ENCODE assay signal across 27 cellular contexts in the genomic region with DNA sequence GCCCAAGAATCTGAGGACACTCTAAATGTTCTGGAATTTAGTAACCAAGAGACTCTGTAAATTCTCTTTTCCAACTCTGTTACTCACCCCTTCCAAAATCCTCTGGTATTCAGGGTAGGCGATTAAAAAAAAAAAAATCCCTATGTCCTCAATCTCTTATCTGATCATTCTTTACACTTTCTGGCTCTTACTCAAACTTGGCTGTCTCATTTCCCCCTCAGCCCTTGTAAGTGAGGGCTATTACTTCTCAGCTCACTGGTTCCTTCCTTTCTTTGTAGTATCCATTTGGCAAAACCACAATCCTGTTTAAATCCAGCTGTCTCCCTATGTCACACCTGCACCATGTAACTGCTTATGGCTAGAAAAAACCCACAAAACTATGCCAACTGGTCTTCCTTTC. TPM values are rescaled to one million over a fixed set of nuclear protein-coding genes. Genes with fewer than 3 reads are reported as not detected.
A peak's percentile ranks its signal among the peaks of the same experiment; 100 is the strongest.
DNase-seq lines count a peak whose midpoint lies in the region; ATAC-seq, FAIRE-seq and TF ChIP-seq lines count a peak whose summit lies in the region.
"Had no signal": no experiment of that assay in that cellular context is flagged by ENCODE, and none has a peak within 500 bp of the region (broad histone marks: within the 10 kb centered on the region; RNA-seq: fewer than 3 reads in every experiment).

No MANE protein-coding gene starts in this region.

- H3K9ac ChIP-seq in GM23248: no peak overlapping the region
- H3K9ac ChIP-seq in endothelial cell of umbilical vein (replicated peaks; ENCODE audit: extremely low read depth, insufficient read depth, low read length): no peak overlapping the region
- H3K9ac ChIP-seq: parathyroid adenoma had no signal

- no peaks in the 10 kb centered on the region for H3K9me3 ChIP-seq in GM23248 (ENCODE audit: low read depth)
- H3K9me3 ChIP-seq in endothelial cell of umbilical vein (replicated peaks; ENCODE audit: control insufficient read depth, insufficient read depth, low read length): no peaks in the 10 kb centered on the region
- H3K9me3 ChIP-seq in gastroesophageal sphincter: no peaks in the 10 kb centered on the region
- H3K9me3 ChIP-seq: BE2C, Peyer's patch, right lobe of liver had no signal

- no peak overlapping the region for H3K27ac ChIP-seq in GM23248
- no peak overlapping the region for H3K27ac ChIP-seq in endothelial cell of umbilical vein (ENCODE audit: insufficient read depth, low read depth, low read length)
- no peak overlapping the region for H3K27ac ChIP-seq in gastroesophageal sphincter
- H3K27ac ChIP-seq: parathyroid adenoma, Peyer's patch, right lobe of liver had no signal

- H3K4me2 ChIP-seq in GM23248 (ENCODE audit: unreplicated experiment) (peak overlapping the region; percentile 37), endothelial cell of umbilical vein (ENCODE audit: insufficient read depth, low read length) (peak overlapping the region; percentile 14)

- peaks cover 13% of the 10 kb centered on the region; the same call in 1 of the 2 replicates for H3K27me3 ChIP-seq in GM23248 (replicated peaks; ENCODE audit: insufficient read depth)
- peaks cover 0 to 4% of the 10 kb centered on the region in 2 experiments for H3K27me3 ChIP-seq in endothelial cell of umbilical vein (ENCODE audit: control insufficient read depth in 2 of 2, insufficient read depth in 2 of 2, low read length in 2 of 2)
- H3K27me3 ChIP-seq in gastroesophageal sphincter: peaks cover 26% of the 10 kb centered on the region
- H3K27me3 ChIP-seq: Peyer's patch, right lobe of liver had no signal

- no peaks in the 10 kb centered on the region for H3K9me2 ChIP-seq in GM23248 (ENCODE audit: insufficient read depth)

- H3K4me3 ChIP-seq in GM23248 (no peak overlapping the region), endothelial cell of umbilical vein (replicated peaks in 1 of 3; ENCODE audit: insufficient read depth in 1 of 3, low read depth in 1 of 3, low read length in 3 of 3) (no peak overlapping the region), gastroesophageal sphincter (no peak overlapping the region)
- H3K4me3 ChIP-seq: Peyer's patch, right lobe of liver had no signal

- WGBS in GM23248 (ENCODE audit: low coverage in 1 of 2, low lambda C conversion rate in 2 of 2, missing lambda C conversion rate in 2 of 2), 2 experiments: 0 to 2% methylated on average over 1 of the region's 1 CpG
- 0 to 69% methylated on average over 1 of the region's 1 CpG for WGBS in gastroesophageal sphincter (ENCODE audit: low coverage in 1 of 2), 2 donors

- POLR2A ChIA-PET in endothelial cell of umbilical vein (lab: Charles Lee): interaction anchor here (0.7 to 1.2 kb wide), 2 partner anchors 13 to 14 kb away, joined by 3 to 4 read pairs; no protein-coding TSS in a partner anchor

- TF ChIP-seq EP300 in gastroesophageal sphincter (IDR thresholded peaks at IDR 0.05): no peak

- ATAC-seq in HG02852 (IDR thresholded peaks at IDR 0.05; ENCODE audit: unreplicated experiment) (no peak), gastroesophageal sphincter (no peak)
- ATAC-seq: activated CD4-positive, CD25-positive, alpha-beta regulatory T cell treated with anti-CD3 and anti-CD28 coated beads, Interleukin-2, amount 50 U/mL, for 24 hours; activated CD8-positive, alpha-beta T cell treated with anti-CD3 and anti-CD28 coated beads, Interleukin-2, amount 10 ng/mL, durations not matched to agents 7 days and 5 days; left cardiac atrium; natural killer cell treated with Interleukin-12 subunit alpha and Interleukin-12 subunit beta and Interleukin-15 and Interleukin-18, amount 100 ng/mL, for 72 hours; right lobe of liver had no signal

- in situ Hi-C loops in GM23248 (cut with MboI): no loop called here

- no peak for TF ChIP-seq CTCF in endothelial cell of umbilical vein (IDR thresholded peaks at IDR 0.05; ENCODE audit: extremely low read depth in 1 of 2, insufficient read depth in 1 of 2, low read depth in 1 of 2, low read length in 2 of 2)
- no peak for TF ChIP-seq CTCF in gastroesophageal sphincter (IDR thresholded peaks at IDR 0.05)

- no peak for FAIRE-seq in RCC 7860 (lab: Jason Lieb, UNC)
- FAIRE-seq in endothelial cell of umbilical vein (lab: Jason Lieb, UNC): peak; percentile 67
- FAIRE-seq: GM18507, H54 had no signal

- peak; percentile 79 for DNase-seq in DMS79 treated with DMSO at 0.1 percent for 48 hours (lab: John Stamatoyannopoulos, UW)
- DNase-seq in GM23248: peak; percentile 63
- peak; percentile 27 for DNase-seq in RCC 7860 (ENCODE audit: low spot score)
- peak; percentile 55 for DNase-seq in endothelial cell of umbilical vein (ENCODE audit: low read depth, low spot score)
- no peak for DNase-seq in GDM1 (lab: John Stamatoyannopoulos, UW)
- no peak for DNase-seq in activated CD8-positive, alpha-beta memory T cell treated with anti-CD3 and anti-CD28 coated beads, Interleukin-2, amount 50 U/mL, for 4 hours
- DNase-seq: activated CD8-positive, alpha-beta T cell treated with anti-CD3 and anti-CD28 coated beads, Interleukin-2, amount 10 ng/mL, durations not matched to agents 7 days and 5 days; activated naive CD4-positive, alpha-beta T cell treated with Interleukin-2 at 50 U/mL for 16 hours; activated T-cell treated with anti-CD3 and anti-CD28 coated beads, Interleukin-2, amount 50 U/mL, for 1 hour; amygdala; BE2C; cortex of kidney; KBM-7; left cardiac atrium; mesenchymal stem cell; Peyer's patch; right lobe of liver; stimulated activated CD4-positive, alpha-beta T cell treated with anti-CD3 and anti-CD28 coated beads, Interleukin-15, amount 100 ng/mL, for 24 hours; stimulated activated CD8-positive, alpha-beta memory T cell treated with anti-CD3 and anti-CD28 coated beads, Interleukin-4, amount 100 ng/mL, for 48 hours; T1000 had no signal

- H2AFZ ChIP-seq in GM23248 (no peak overlapping the region), endothelial cell of umbilical vein (ENCODE audit: low read depth, low read length) (no peak overlapping the region)
- H2AFZ ChIP-seq: parathyroid adenoma had no signal

- H3K79me2 ChIP-seq in GM23248 (ENCODE audit: insufficient read depth) (no peaks in the 10 kb centered on the region), endothelial cell of umbilical vein (ENCODE audit: control insufficient read depth, insufficient read depth, low read length) (no peaks in the 10 kb centered on the region)
- H3K79me2 ChIP-seq: parathyroid adenoma had no signal

- no TSS peak for BruUV-seq in endothelial cell of umbilical vein (replicated peaks; lab: Mats Ljungman, UMichigan)

- intact Hi-C loops in endothelial cell of umbilical vein (cut with micrococcal nuclease): no loop called here

- H3K36me3 ChIP-seq in GM23248 (ENCODE audit: low read depth) (no peaks in the 10 kb centered on the region), endothelial cell of umbilical vein (ENCODE audit: control insufficient read depth in 2 of 2, extremely low read depth in 1 of 2, insufficient read depth in 2 of 2, low read length in 2 of 2) (no peaks in the 10 kb centered on the region), gastroesophageal sphincter (peaks cover 0 to 2% of the 10 kb centered on the region in 2 donors)
- H3K36me3 ChIP-seq: BE2C, Peyer's patch, right lobe of liver had no signal

- no peaks in the 10 kb centered on the region for H3K9me1 ChIP-seq in endothelial cell of umbilical vein (replicated peaks; ENCODE audit: control insufficient read depth, extremely low read depth, insufficient read depth, low read length)

- CTCF ChIA-PET in endothelial cell of umbilical vein (lab: Charles Lee): interaction anchor here (0.6 to 3.9 kb wide), 17 partner anchors 8 to 179 kb away, joined by 3 to 40 read pairs (median 7); a partner anchor contains a TSS

- H3K4me1 ChIP-seq in GM23248 (ENCODE audit: insufficient read depth): peaks cover 15% of the 10 kb centered on the region
- peaks cover 13% of the 10 kb centered on the region for H3K4me1 ChIP-seq in endothelial cell of umbilical vein (ENCODE audit: control insufficient read depth, extremely low read depth, insufficient read depth, low read length)
- no peaks in the 10 kb centered on the region for H3K4me1 ChIP-seq in gastroesophageal sphincter
- H3K4me1 ChIP-seq: BE2C, parathyroid adenoma, Peyer's patch, right lobe of liver had no signal

- dilution Hi-C loops in endothelial cell of umbilical vein (cut with MboI; ENCODE audit: extremely low pct_ligation_motif_present, low sequenced_read_pairs): no loop called here

- H4K20me1 ChIP-seq in GM23248 (ENCODE audit: insufficient read depth): no peaks in the 10 kb centered on the region
- H4K20me1 ChIP-seq in endothelial cell of umbilical vein (replicated peaks; ENCODE audit: control insufficient read depth, extremely low read depth, insufficient read depth, low read length): no peaks in the 10 kb centered on the region

- TF ChIP-seq POLR2A in endothelial cell of umbilical vein (IDR thresholded peaks at IDR 0.05; ENCODE audit: low read depth, low read length) (no peak), gastroesophageal sphincter (IDR thresholded peaks at IDR 0.05) (no peak)

- H3F3A ChIP-seq in GM23248 (ENCODE audit: insufficient read depth): peaks cover 15% of the 10 kb centered on the region

RNA-seq across cellular contexts. Expression of a gene that starts 12.7 kb away (rescaled TPM):
- total RNA-seq in GM23248 (2014; rRNA removed; shearing (Covaris generic)): 8.4 and 11.5 TPM in 2 replicates
- polyA plus RNA-seq in GM23248 (2016; fragmentation: Nextera tagmentation; extraction: Ambion mirVana) (4.5 and 6.0 TPM in 2 replicates), endothelial cell of umbilical vein (5.5 and 5.6 TPM in 2 replicates)
- total RNA-seq in endothelial cell of umbilical vein (17.0 and 23.2 TPM in 2 replicates), gastroesophageal sphincter (10 to 100 TPM in 3 of 4 donors, 1 to 10 TPM in 1; 7.0 to 34.9 (median 13.0) TPM)
- 4.2 and 5.5 TPM in 2 replicates for polyA plus RNA-seq in endothelial cell of umbilical vein (2011; cell fraction: cytosol; rRNA removed)
- 38.7 and 39.2 TPM in 2 replicates for polyA plus RNA-seq in endothelial cell of umbilical vein (2011; cell fraction: nucleus; rRNA removed)
- 6.5 and 10.3 TPM in 2 replicates for polyA plus RNA-seq in endothelial cell of umbilical vein (2012)
- 5.5 and 7.1 TPM in 2 replicates for polyA minus RNA-seq in endothelial cell of umbilical vein
- 4.1 TPM for polyA minus RNA-seq in endothelial cell of umbilical vein (2011; cell fraction: cytosol; rRNA and poly(A)+ RNA removed)
- polyA minus RNA-seq in endothelial cell of umbilical vein (2011; cell fraction: nucleus; rRNA and poly(A)+ RNA removed): 14.6 and 16.4 TPM in 2 replicates

RNA-seq across cellular contexts. Expression of a gene that starts 50.8 kb away (rescaled TPM):
- total RNA-seq in GM23248 (2014; rRNA removed; shearing (Covaris generic)): not detected in 2 replicates
- polyA plus RNA-seq in GM23248 (2016; fragmentation: Nextera tagmentation; extraction: Ambion mirVana) (not detected in 2 replicates), endothelial cell of umbilical vein (383 and 451 TPM in 2 replicates)
- total RNA-seq in endothelial cell of umbilical vein (273 and 303 TPM in 2 replicates), gastroesophageal sphincter (10 to 100 TPM in 3 of 4 donors, 1 to 10 TPM in 1; 9.8 to 38.4 (median 22.4) TPM)
- polyA plus RNA-seq in endothelial cell of umbilical vein (2011; cell fraction: cytosol; rRNA removed): 364 and 365 TPM in 2 replicates
- polyA plus RNA-seq in endothelial cell of umbilical vein (2011; cell fraction: nucleus; rRNA removed): 321 and 349 TPM in 2 replicates
- 148 and 187 TPM in 2 replicates for polyA plus RNA-seq in endothelial cell of umbilical vein (2012)
- polyA minus RNA-seq in endothelial cell of umbilical vein: 205 and 226 TPM in 2 replicates
- 0.51 TPM for polyA minus RNA-seq in endothelial cell of umbilical vein (2011; cell fraction: cytosol; rRNA and poly(A)+ RNA removed)
- polyA minus RNA-seq in endothelial cell of umbilical vein (2011; cell fraction: nucleus; rRNA and poly(A)+ RNA removed): 66.6 and 81.3 TPM in 2 replicates

RNA-seq across cellular contexts. Expression of a gene that starts 52.4 kb away (rescaled TPM):
- 10.5 and 12.1 TPM in 2 replicates for total RNA-seq in GM23248 (2014; rRNA removed; shearing (Covaris generic))
- 9.9 and 12.1 TPM in 2 replicates for polyA plus RNA-seq in GM23248 (2016; fragmentation: Nextera tagmentation; extraction: Ambion mirVana)
- 19.3 and 27.1 TPM in 2 replicates for total RNA-seq in endothelial cell of umbilical vein
- 65.4 and 79.4 TPM in 2 replicates for polyA plus RNA-seq in endothelial cell of umbilical vein
- 19.2 and 33.6 TPM in 2 replicates for polyA plus RNA-seq in endothelial cell of umbilical vein (2011; cell fraction: cytosol; rRNA removed)
- polyA plus RNA-seq in endothelial cell of umbilical vein (2011; cell fraction: nucleus; rRNA removed): 203 and 270 TPM in 2 replicates
- 15.1 and 33.3 TPM in 2 replicates for polyA plus RNA-seq in endothelial cell of umbilical vein (2012)
- polyA minus RNA-seq in endothelial cell of umbilical vein: 11.4 and 20.7 TPM in 2 replicates
- not detected for polyA minus RNA-seq in endothelial cell of umbilical vein (2011; cell fraction: cytosol; rRNA and poly(A)+ RNA removed)
- 27.5 and 44.7 TPM in 2 replicates for polyA minus RNA-seq in endothelial cell of umbilical vein (2011; cell fraction: nucleus; rRNA and poly(A)+ RNA removed)
- 10 to 100 TPM in 1 of 4 donors, 1 to 10 TPM in 3; 3.6 to 10.8 (median 9.2) TPM for total RNA-seq in gastroesophageal sphincter

Comparison
In these comparisons a context has a peak if more than half of its experiments do, and no peak if none do; other contexts are left out.
1. DNase-seq: peak in DMS79 treated with DMSO at 0.1 percent for 48 hours (single experiment), GM23248 (single experiment), RCC 7860 (single experiment) and endothelial cell of umbilical vein (single experiment); none in GDM1 (single experiment) and activated CD8-positive, alpha-beta memory T cell treated with anti-CD3 and anti-CD28 coated beads, Interleukin-2, amount 50 U/mL, for 4 hours (single experiment).
2. RNA of a gene that starts 50.8 kb away (total RNA-seq): 273 to 303 TPM in endothelial cell of umbilical vein and 9.8 to 38.4 TPM in gastroesophageal sphincter; not detected in GM23248; every median in the first group is over 10 times any median in the second.